In the genomic region with DNA sequence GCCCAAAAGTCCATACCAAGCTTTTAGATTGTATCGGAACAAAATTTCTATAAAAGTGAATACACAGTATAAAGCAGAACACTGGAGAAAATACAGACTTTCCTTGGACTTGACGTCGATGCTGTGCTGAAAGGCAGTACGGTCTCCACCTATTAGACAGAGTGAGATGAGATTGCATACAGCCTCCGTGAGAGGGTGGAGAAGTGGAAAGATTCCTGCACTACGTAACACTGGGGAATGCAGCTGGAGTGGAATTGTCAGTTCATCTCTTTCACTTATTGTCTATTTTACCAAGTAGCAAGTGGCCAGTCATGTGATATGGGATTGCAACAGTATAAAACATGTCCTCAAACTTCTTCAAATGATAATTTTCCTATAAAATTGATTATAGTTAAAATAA, we compare ENCODE assay signal across 25 cellular contexts.
"Had no signal": no experiment of that assay in that cellular context is flagged by ENCODE, and none has a peak within 500 bp of the region (broad histone marks: within the 10 kb centered on the region; RNA-seq: fewer than 3 reads in every experiment).

No MANE protein-coding gene starts in this region.

- H3K9me3 Mint-ChIP-seq: activated CD4-positive, alpha-beta T cell treated with anti-CD3 and anti-CD28 coated beads, Interleukin-2, amount 10 ng/mL, durations not matched to agents 7 days and 5 days; activated CD8-positive, alpha-beta T cell treated with anti-CD3 and anti-CD28 coated beads for 36 hours; activated T-helper 17 cell treated with anti-CD3 and anti-CD28 coated beads, Interleukin-2, amount 50 U/mL, for 72 hours had no signal

- H3K36me3 Mint-ChIP-seq: naive thymus-derived CD4-positive, alpha-beta T cell had no signal

- DNase-seq: activated CD4-positive, alpha-beta T cell treated with anti-CD3 and anti-CD28 coated beads for 1 hour; activated CD4-positive, alpha-beta T cell treated with anti-CD3 and anti-CD28 coated beads, Interleukin-2, amount 10 ng/mL, durations not matched to agents 7 days and 5 days; activated CD8-positive, alpha-beta T cell treated with anti-CD3 and anti-CD28 coated beads for 36 hours; activated gamma-delta T cell treated with Interleukin-2 at 50 U/mL for 16 hours; activated naive CD4-positive, alpha-beta T cell treated with anti-CD3 and anti-CD28 coated beads, Interleukin-2, amount 50 U/mL, for 16 hours; activated naive CD8-positive, alpha-beta T cell treated with anti-CD3 and anti-CD28 coated beads, Interleukin-2, amount 50 U/mL, for 24 hours; activated T-cell treated with anti-CD3 and anti-CD28 coated beads, Interleukin-2, amount 50 U/mL, for 4 hours; colonic mucosa; effector CD8-positive, alpha-beta T cell; kidney glomerular epithelial cell; mammary epithelial cell; naive thymus-derived CD4-positive, alpha-beta T cell; ovary; retina; spleen; stimulated activated CD4-positive, alpha-beta T cell treated with anti-CD3 and anti-CD28 coated beads, Interleukin-2, amount 100 ng/mL, for 48 hours; stimulated activated naive CD4-positive, alpha-beta T cell treated with Interleukin-2 at 50 U/mL for 16 hours; T-helper 2 cell; uterus had no signal

- H3K27me3 ChIP-seq: colonic mucosa, gastroesophageal sphincter, ovary, spleen, tibial nerve, uterus had no signal

- H3K4me3 ChIP-seq: breast epithelium, colonic mucosa, gastroesophageal sphincter, ovary, prostate gland, spleen, tibial nerve, uterus had no signal

- ATAC-seq: activated CD8-positive, alpha-beta T cell treated with anti-CD3 and anti-CD28 coated beads for 36 hours; activated naive CD8-positive, alpha-beta T cell treated with anti-CD3 and anti-CD28 coated beads, Interleukin-2, amount 50 U/mL, for 24 hours; activated T-cell treated with anti-CD3 and anti-CD28 coated beads, Interleukin-2, amount 50 U/mL, for 4 hours; activated T-helper 17 cell treated with anti-CD3 and anti-CD28 coated beads, Interleukin-2, amount 50 U/mL, for 72 hours; gastroesophageal sphincter; naive thymus-derived CD4-positive, alpha-beta T cell had no signal

- H3K27ac ChIP-seq: breast epithelium, colonic mucosa, gastroesophageal sphincter, ovary, prostate gland, spleen, tibial nerve, uterus had no signal

- H3K4me1 ChIP-seq: breast epithelium, colonic mucosa, prostate gland, spleen, tibial nerve, uterus had no signal

- H3K4me1 Mint-ChIP-seq: activated CD4-positive, alpha-beta T cell treated with anti-CD3 and anti-CD28 coated beads, Interleukin-2, amount 10 ng/mL, durations not matched to agents 7 days and 5 days; activated naive CD8-positive, alpha-beta T cell treated with anti-CD3 and anti-CD28 coated beads, Interleukin-2, amount 50 U/mL, for 24 hours; activated T-helper 17 cell treated with anti-CD3 and anti-CD28 coated beads, Interleukin-2, amount 50 U/mL, for 72 hours; naive thymus-derived CD4-positive, alpha-beta T cell had no signal

- H3K36me3 ChIP-seq: breast epithelium, colonic mucosa, ovary, prostate gland, spleen, tibial nerve, uterus had no signal

- FAIRE-seq: endometrium had no signal

- H3K9me3 ChIP-seq: breast epithelium, colonic mucosa, gastroesophageal sphincter, ovary, prostate gland, spleen, tibial nerve, uterus had no signal

- H3K4me3 Mint-ChIP-seq: activated CD4-positive, alpha-beta T cell treated with anti-CD3 and anti-CD28 coated beads, Interleukin-2, amount 10 ng/mL, durations not matched to agents 7 days and 5 days; activated CD8-positive, alpha-beta T cell treated with anti-CD3 and anti-CD28 coated beads for 36 hours; activated naive CD8-positive, alpha-beta T cell treated with anti-CD3 and anti-CD28 coated beads, Interleukin-2, amount 50 U/mL, for 24 hours; activated T-cell treated with anti-CD3 and anti-CD28 coated beads, Interleukin-2, amount 50 U/mL, for 4 hours; activated T-helper 17 cell treated with anti-CD3 and anti-CD28 coated beads, Interleukin-2, amount 50 U/mL, for 72 hours; naive thymus-derived CD4-positive, alpha-beta T cell had no signal

- H3K27ac Mint-ChIP-seq: activated CD4-positive, alpha-beta T cell treated with anti-CD3 and anti-CD28 coated beads, Interleukin-2, amount 10 ng/mL, durations not matched to agents 7 days and 5 days; activated CD8-positive, alpha-beta T cell treated with anti-CD3 and anti-CD28 coated beads for 36 hours; activated naive CD8-positive, alpha-beta T cell treated with anti-CD3 and anti-CD28 coated beads, Interleukin-2, amount 50 U/mL, for 24 hours; activated T-helper 17 cell treated with anti-CD3 and anti-CD28 coated beads, Interleukin-2, amount 50 U/mL, for 72 hours; naive thymus-derived CD4-positive, alpha-beta T cell had no signal

- H3K27me3 Mint-ChIP-seq: activated CD4-positive, alpha-beta T cell treated with anti-CD3 and anti-CD28 coated beads, Interleukin-2, amount 10 ng/mL, durations not matched to agents 7 days and 5 days; activated CD8-positive, alpha-beta T cell treated with anti-CD3 and anti-CD28 coated beads for 36 hours; activated naive CD8-positive, alpha-beta T cell treated with anti-CD3 and anti-CD28 coated beads, Interleukin-2, amount 50 U/mL, for 24 hours had no signal
